In genomic region chr12:94710933-94711332, GRCh38 we compare ENCODE assay signal across 9 cellular contexts.
DNase-seq lines count a peak whose midpoint lies in the region; ATAC-seq and TF ChIP-seq lines count a peak whose summit lies in the region.
"Had no signal": no experiment of that assay in that cellular context is flagged by ENCODE, and none has a peak within 500 bp of the region (broad histone marks: within the 10 kb centered on the region; RNA-seq: fewer than 3 reads in every experiment).

No MANE protein-coding gene starts in this region.

- H3K9me3 ChIP-seq in breast epithelium (no peaks in the 10 kb centered on the region), osteoblast (ENCODE audit: low read depth, low read length) (no peaks in the 10 kb centered on the region)
- H3K9me3 ChIP-seq: neutrophil had no signal

- TF ChIP-seq POLR2A in breast epithelium (IDR thresholded peaks at IDR 0.05), result no peak

- in situ Hi-C loops in astrocyte of the spinal cord (cut with HindIII; ENCODE audit: low sequenced_read_pairs), result no loop called here

- ATAC-seq in HG03469 (IDR thresholded peaks at IDR 0.05; ENCODE audit: unreplicated experiment), result no peak

- no peaks in the 10 kb centered on the region for H3K27me3 ChIP-seq in breast epithelium
- H3K27me3 ChIP-seq in osteoblast (ENCODE audit: insufficient read depth, low read length), result peaks cover 19% of the 10 kb centered on the region

- TF ChIP-seq CTCF in MCF 10A (IDR thresholded peaks at IDR 0.05; ENCODE audit: unreplicated experiment) (peak; percentile 18), breast epithelium (IDR thresholded peaks at IDR 0.05) (no peak), astrocyte of the spinal cord (IDR thresholded peaks at IDR 0.05; ENCODE audit: low read depth, low read length) (peak; percentile 43), osteoblast (IDR thresholded peaks at IDR 0.05; ENCODE audit: extremely low read depth, low read depth, low read length) (peak; percentile 46)

- no peak overlapping the region for H3K27ac Mint-ChIP-seq in MCF 10A (ENCODE audit: low read depth, unreplicated experiment)
- H3K27ac Mint-ChIP-seq in activated T-helper 1 cell treated with anti-CD3 and anti-CD28 coated beads, Interleukin-12 subunit alpha, Interleukin-12 subunit beta, Interleukin-2, Interleukin-4 antibody, amounts not matched to agents 30 ng/mL and 10 ng/mL and 1 ng/mL, durations not matched to agents 14 hours and 24 hours and 36 hours, result no peak overlapping the region

- H2AFZ ChIP-seq in osteoblast (ENCODE audit: low read length), result no peak overlapping the region

- no TSS peak for BruUV-seq in MCF 10A (replicated peaks; lab: Mats Ljungman, UMichigan)

- DNase-seq in MCF 10A (ENCODE audit: unreplicated experiment) (peak; percentile 59), breast epithelium (ENCODE audit: low spot score in 2 of 2) (no peak), NAMALWA (ENCODE audit: low spot score) (peak; percentile 59), astrocyte of the spinal cord (ENCODE audit: low read depth, low spot score) (no peak), osteoblast (ENCODE audit: insufficient read length, low spot score, missing footprints) (no peak), NCI-H2107 treated with DMSO at 0.1 percent for 48 hours (lab: John Stamatoyannopoulos, UW; ENCODE audit: unreplicated experiment) (no peak)
- DNase-seq in activated T-helper 1 cell treated with anti-CD3 and anti-CD28 coated beads, Interleukin-12 subunit alpha, Interleukin-12 subunit beta, Interleukin-2, Interleukin-4 antibody, amounts not matched to agents 30 ng/mL and 10 ng/mL and 1 ng/mL, durations not matched to agents 14 hours and 24 hours and 36 hours (ENCODE audit: low spot score), result no peak

- CTCF ChIA-PET in MCF 10A (lab: Yijun Ruan, JAX), result interaction anchor here (1.1 kb wide), 1 partner anchor 10 kb away, joined by 4 read pairs; no protein-coding TSS in a partner anchor

- no peaks in the 10 kb centered on the region for H3K4me1 Mint-ChIP-seq in MCF 10A (ENCODE audit: insufficient read depth, unreplicated experiment)
- H3K4me1 Mint-ChIP-seq in activated T-helper 1 cell treated with anti-CD3 and anti-CD28 coated beads, Interleukin-12 subunit alpha, Interleukin-12 subunit beta, Interleukin-2, Interleukin-4 antibody, amounts not matched to agents 30 ng/mL and 10 ng/mL and 1 ng/mL, durations not matched to agents 14 hours and 24 hours and 36 hours (ENCODE audit: low read depth), result no peaks in the 10 kb centered on the region

- intact Hi-C loops in MCF 10A (cut with micrococcal nuclease), result no loop called here
- intact Hi-C loops in breast epithelium (cut with DNase I; ENCODE audit: low total_unique reads), result no loop called here
- intact Hi-C loops in activated T-helper 1 cell treated with anti-CD3 and anti-CD28 coated beads, Interleukin-12 subunit alpha, Interleukin-12 subunit beta, Interleukin-2, Interleukin-4 antibody, amounts not matched to agents 30 ng/mL and 10 ng/mL and 1 ng/mL, durations not matched to agents 14 hours and 24 hours and 36 hours (cut with micrococcal nuclease), result no loop called here

- H3K4me1 ChIP-seq in breast epithelium (no peaks in the 10 kb centered on the region), osteoblast (ENCODE audit: insufficient read depth, low read length) (no peaks in the 10 kb centered on the region)

- no peak overlapping the region for H3K4me2 ChIP-seq in osteoblast (ENCODE audit: insufficient read depth, low read length)

- no peaks in the 10 kb centered on the region for H4K20me1 ChIP-seq in osteoblast (ENCODE audit: insufficient read depth, low read length)

- H3K36me3 Mint-ChIP-seq in MCF 10A (ENCODE audit: insufficient read depth, unreplicated experiment), result no peaks in the 10 kb centered on the region
- no peaks in the 10 kb centered on the region for H3K36me3 Mint-ChIP-seq in activated T-helper 1 cell treated with anti-CD3 and anti-CD28 coated beads, Interleukin-12 subunit alpha, Interleukin-12 subunit beta, Interleukin-2, Interleukin-4 antibody, amounts not matched to agents 30 ng/mL and 10 ng/mL and 1 ng/mL, durations not matched to agents 14 hours and 24 hours and 36 hours (ENCODE audit: low read depth)

- H3K4me3 ChIP-seq in breast epithelium (no peak overlapping the region), astrocyte of the spinal cord (ENCODE audit: low read depth, low read length) (no peak overlapping the region), osteoblast (ENCODE audit: insufficient read depth, low read length) (no peak overlapping the region)

- H3K4me3 Mint-ChIP-seq in MCF 10A (ENCODE audit: unreplicated experiment), result no peak overlapping the region
- no peak overlapping the region for H3K4me3 Mint-ChIP-seq in activated T-helper 1 cell treated with anti-CD3 and anti-CD28 coated beads, Interleukin-12 subunit alpha, Interleukin-12 subunit beta, Interleukin-2, Interleukin-4 antibody, amounts not matched to agents 30 ng/mL and 10 ng/mL and 1 ng/mL, durations not matched to agents 14 hours and 24 hours and 36 hours

- no peaks in the 10 kb centered on the region for H3K27me3 Mint-ChIP-seq in MCF 10A (ENCODE audit: insufficient read depth, unreplicated experiment)
- H3K27me3 Mint-ChIP-seq in activated T-helper 1 cell treated with anti-CD3 and anti-CD28 coated beads, Interleukin-12 subunit alpha, Interleukin-12 subunit beta, Interleukin-2, Interleukin-4 antibody, amounts not matched to agents 30 ng/mL and 10 ng/mL and 1 ng/mL, durations not matched to agents 14 hours and 24 hours and 36 hours (ENCODE audit: insufficient read depth), result peaks cover 16% of the 10 kb centered on the region

- H3K27ac ChIP-seq in breast epithelium (no peak overlapping the region), osteoblast (ENCODE audit: low read depth, low read length) (no peak overlapping the region)
- H3K27ac ChIP-seq: neutrophil had no signal

- POLR2A ChIA-PET in MCF 10A (lab: Yijun Ruan, JAX), result interaction anchor here (0.6 kb wide), 1 partner anchor 88 kb away, joined by 3 read pairs; no protein-coding TSS in a partner anchor

- H3K9me3 Mint-ChIP-seq in MCF 10A (ENCODE audit: unreplicated experiment), result no peaks in the 10 kb centered on the region
- no peaks in the 10 kb centered on the region for H3K9me3 Mint-ChIP-seq in activated T-helper 1 cell treated with anti-CD3 and anti-CD28 coated beads, Interleukin-12 subunit alpha, Interleukin-12 subunit beta, Interleukin-2, Interleukin-4 antibody, amounts not matched to agents 30 ng/mL and 10 ng/mL and 1 ng/mL, durations not matched to agents 14 hours and 24 hours and 36 hours

- H3K79me2 ChIP-seq in osteoblast (ENCODE audit: insufficient read depth, low read length), result no peaks in the 10 kb centered on the region

- H3K36me3 ChIP-seq in breast epithelium (no peaks in the 10 kb centered on the region), osteoblast (ENCODE audit: insufficient read depth, low read length) (no peaks in the 10 kb centered on the region)
- H3K36me3 ChIP-seq: neutrophil had no signal

Comparison
In these comparisons a context has a peak if more than half of its experiments do, and no peak if none do; other contexts are left out.
1. DNase-seq: peak in MCF 10A (single experiment) and NAMALWA (single experiment); none in breast epithelium (0 of 2), astrocyte of the spinal cord (single experiment), osteoblast (single experiment), activated T-helper 1 cell treated with anti-CD3 and anti-CD28 coated beads, Interleukin-12 subunit alpha, Interleukin-12 subunit beta, Interleukin-2, Interleukin-4 antibody, amounts not matched to agents 30 ng/mL and 10 ng/mL and 1 ng/mL, durations not matched to agents 14 hours and 24 hours and 36 hours (single experiment) and NCI-H2107 treated with DMSO at 0.1 percent for 48 hours (single experiment).
2. CTCF ChIP-seq: peak in MCF 10A (single experiment), astrocyte of the spinal cord (single experiment) and osteoblast (single experiment); none in breast epithelium (0 of 3).